Comparison of ENCODE assay signal across 22 cellular contexts in the genomic region with DNA sequence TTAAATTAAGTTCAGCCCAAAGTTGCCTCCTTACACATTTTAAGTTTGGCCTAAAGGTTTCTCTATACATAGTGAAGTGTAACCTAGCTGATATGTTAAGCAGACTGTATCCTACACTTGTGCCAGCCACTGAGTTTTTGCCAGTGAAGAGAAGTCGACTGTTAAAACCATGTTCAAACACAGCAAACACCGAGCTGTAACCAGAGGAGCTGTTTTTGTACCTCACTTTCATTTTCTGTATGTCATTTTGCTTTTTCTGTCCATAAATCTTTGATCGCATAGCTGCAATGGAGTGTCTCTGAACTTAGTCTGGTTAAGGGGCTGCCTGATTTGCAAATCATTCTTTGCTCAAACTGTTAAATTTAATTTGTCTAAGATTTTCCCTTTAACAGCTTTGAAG.
DNase-seq lines count a peak whose midpoint lies in the region; ATAC-seq, FAIRE-seq and TF ChIP-seq lines count a peak whose summit lies in the region.
"Had no signal": no experiment of that assay in that cellular context is flagged by ENCODE, and none has a peak within 500 bp of the region (broad histone marks: within the 10 kb centered on the region; RNA-seq: fewer than 3 reads in every experiment).

No MANE protein-coding gene starts in this region.

- POLR2A ChIA-PET in SK-N-SH (lab: Yijun Ruan, JAX), result no interaction called here

- no peaks in the 10 kb centered on the region for H3K9me3 ChIP-seq in SK-N-SH

- TF ChIP-seq RAD21 in SK-N-SH (IDR thresholded peaks at IDR 0.05; ENCODE audit: low read length), result no peak

- peak; percentile 56 for ATAC-seq in GM19035 (IDR thresholded peaks at IDR 0.05; ENCODE audit: unreplicated experiment)
- peak; percentile 64 for ATAC-seq in HG03045 (IDR thresholded peaks at IDR 0.05; ENCODE audit: unreplicated experiment)
- no peak for ATAC-seq in GM21367 (IDR thresholded peaks at IDR 0.05; ENCODE audit: unreplicated experiment)
- ATAC-seq in HG02852 (IDR thresholded peaks at IDR 0.05; ENCODE audit: unreplicated experiment), result no peak
- ATAC-seq: A549; GM23338; stimulated activated effector memory CD8-positive, alpha-beta T cell treated with anti-CD3 and anti-CD28 coated beads, Interleukin-12 subunit alpha, Interleukin-12 subunit beta, amount 100 ng/mL, for 72 hours had no signal

- H3K4me2 ChIP-seq in SK-N-SH, result no peak overlapping the region; the same call in 1 of the 2 replicates
- H3K4me2 ChIP-seq: A549, GM23338 had no signal

- H3K36me3 ChIP-seq in ACC112 (ENCODE audit: insufficient read depth, low read length) (no peaks in the 10 kb centered on the region), SK-N-SH (replicated peaks in 1 of 2; ENCODE audit: control insufficient read depth in 1 of 2, insufficient read depth in 2 of 2, low read length in 1 of 2) (no peaks in the 10 kb centered on the region)

- CTCF ChIA-PET in SK-N-SH (lab: Yijun Ruan, JAX), result no interaction called here

- H3K4me1 ChIP-seq in ACC112 (ENCODE audit: control insufficient read depth, insufficient read depth, low read length, unreplicated experiment), result no peaks in the 10 kb centered on the region
- H3K4me1 ChIP-seq in SK-N-SH (ENCODE audit: control insufficient read depth in 1 of 2, insufficient read depth in 2 of 2, low read depth in 1 of 2, low read length in 1 of 2), result no peaks in the 10 kb centered on the region
- H3K4me1 ChIP-seq: A549 had no signal

- no peak overlapping the region for H3K9ac ChIP-seq in SK-N-SH

- no peaks in the 10 kb centered on the region for H4K20me1 ChIP-seq in SK-N-SH (ENCODE audit: insufficient read depth)

- intact Hi-C loops in lower leg skin (cut with DNase I; ENCODE audit: low total_unique reads), result no loop called here

- TF ChIP-seq CTCF in SK-N-SH (IDR thresholded peaks at IDR 0.05), result no peak
- TF ChIP-seq CTCF in lower leg skin (IDR thresholded peaks at IDR 0.05), result no peak

- H3K27me3 ChIP-seq in ACC112 (ENCODE audit: insufficient read depth, low read length), result no peaks in the 10 kb centered on the region
- no peaks in the 10 kb centered on the region for H3K27me3 ChIP-seq in SK-N-SH (ENCODE audit: insufficient read depth)

- H3K9me2 ChIP-seq in SK-N-SH, result no peaks in the 10 kb centered on the region

- no peaks in the 10 kb centered on the region for H3K79me2 ChIP-seq in ACC112 (ENCODE audit: control insufficient read depth, insufficient read depth, low read length, unreplicated experiment)
- no peaks in the 10 kb centered on the region for H3K79me2 ChIP-seq in SK-N-SH (ENCODE audit: insufficient read depth)

- no peak for FAIRE-seq in RCC 7860 (lab: Jason Lieb, UNC)
- FAIRE-seq: A549 had no signal

- TF ChIP-seq POLR2A in lower leg skin (IDR thresholded peaks at IDR 0.05), result no peak

- DNase-seq in SK-N-SH, result no peak
- no peak for DNase-seq in RCC 7860 (ENCODE audit: low spot score)
- DNase-seq in lower leg skin (ENCODE audit: low spot score in 2 of 2), result no peak
- DNase-seq: activated naive CD8-positive, alpha-beta T cell treated with anti-CD3 and anti-CD28 coated beads for 36 hours; activated T-cell treated with anti-CD3 and anti-CD28 coated beads, Interleukin-2, amount 50 U/mL, for 48 hours; caudate nucleus; effector memory CD4-positive, alpha-beta T cell; hypothalamus; Karpas-422; NCI-H146; NCI-H345; posterior cingulate gyrus; trophoblast cell had no signal

- H2AFZ ChIP-seq in ACC112 (ENCODE audit: low read length, unreplicated experiment), result peak overlapping the region; percentile 53
- H2AFZ ChIP-seq in SK-N-SH (ENCODE audit: low read depth), result 0 out of 2 replicates have a peak overlapping the region, but pooled peaks have one; percentile 27
- H2AFZ ChIP-seq: GM23338 had no signal

- H3K4me3 ChIP-seq in ACC112 (ENCODE audit: low read depth, low read length) (peak overlapping the region; percentile 2; the same call in 1 of the 2 replicates), SK-N-SH (ENCODE audit: low read depth in 2 of 2, low read length in 1 of 2) (no peak overlapping the region), lower leg skin (ENCODE audit: low read depth, poor library complexity, severe bottlenecking) (no peak overlapping the region)
- H3K4me3 ChIP-seq: A549, GM23338, skin epidermis had no signal

- no peak for TF ChIP-seq EP300 in SK-N-SH (IDR thresholded peaks at IDR 0.05; ENCODE audit: borderline replicate concordance in 1 of 2, low read depth in 1 of 2, low read length in 1 of 2)

- H3F3A ChIP-seq in SK-N-SH (replicated peaks; ENCODE audit: insufficient read depth), result no peaks in the 10 kb centered on the region

- WGBS in SK-N-SH (ENCODE audit: low lambda C conversion rate), result 41% methylated on average over 3 of the region's 3 CpGs
- 34 to 35% methylated on average over 3 of the region's 3 CpGs for WGBS in lower leg skin, 2 donors

- no peak overlapping the region for H3K27ac ChIP-seq in ACC112 (ENCODE audit: low read depth, low read length)
- H3K27ac ChIP-seq in SK-N-SH (ENCODE audit: low read depth in 2 of 2, low read length in 1 of 2), result no peak overlapping the region
- H3K27ac ChIP-seq: A549, skin epidermis had no signal

TF ChIP-seq in SK-N-SH, 30 proteins besides CTCF, POLR2A, EP300 and RAD21:
- TF ChIP-seq, protein P1, sequence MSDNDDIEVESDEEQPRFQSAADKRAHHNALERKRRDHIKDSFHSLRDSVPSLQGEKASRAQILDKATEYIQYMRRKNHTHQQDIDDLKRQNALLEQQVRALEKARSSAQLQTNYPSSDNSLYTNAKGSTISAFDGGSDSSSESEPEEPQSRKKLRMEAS (IDR thresholded peaks at IDR 0.05; ENCODE audit: low read depth), result no peak
- no peak for TF ChIP-seq YY1 (IDR thresholded peaks at IDR 0.05; ENCODE audit: low read depth)
- TF ChIP-seq TCF12 (IDR thresholded peaks at IDR 0.05), result no peak
- no peak for TF ChIP-seq RCOR1 (IDR thresholded peaks at IDR 0.05; ENCODE audit: low read length)
- TF ChIP-seq SMC3 (IDR thresholded peaks at IDR 0.05; ENCODE audit: low read depth, low read length), result no peak
- no peak for TF ChIP-seq GABPA (IDR thresholded peaks at IDR 0.05; ENCODE audit: low read depth)
- no peak for TF ChIP-seq RFX5 (IDR thresholded peaks at IDR 0.05; ENCODE audit: low read length)
- TF ChIP-seq IRF3 (IDR thresholded peaks at IDR 0.05; ENCODE audit: low read depth, low read length), result no peak
- no peak for TF ChIP-seq SIN3A (IDR thresholded peaks at IDR 0.05; ENCODE audit: borderline replicate concordance, low read depth, low read length)
- no peak for TF ChIP-seq FOXJ3 (CRISPR knock-in tag; IDR thresholded peaks at IDR 0.05)
- TF ChIP-seq TEAD4 (IDR thresholded peaks at IDR 0.05; ENCODE audit: borderline replicate concordance, insufficient read depth), result no peak
- TF ChIP-seq NRF1 (IDR thresholded peaks at IDR 0.05; ENCODE audit: low read depth, low read length), result no peak
- no peak for TF ChIP-seq JUND (IDR thresholded peaks at IDR 0.05)
- TF ChIP-seq, protein P2, sequence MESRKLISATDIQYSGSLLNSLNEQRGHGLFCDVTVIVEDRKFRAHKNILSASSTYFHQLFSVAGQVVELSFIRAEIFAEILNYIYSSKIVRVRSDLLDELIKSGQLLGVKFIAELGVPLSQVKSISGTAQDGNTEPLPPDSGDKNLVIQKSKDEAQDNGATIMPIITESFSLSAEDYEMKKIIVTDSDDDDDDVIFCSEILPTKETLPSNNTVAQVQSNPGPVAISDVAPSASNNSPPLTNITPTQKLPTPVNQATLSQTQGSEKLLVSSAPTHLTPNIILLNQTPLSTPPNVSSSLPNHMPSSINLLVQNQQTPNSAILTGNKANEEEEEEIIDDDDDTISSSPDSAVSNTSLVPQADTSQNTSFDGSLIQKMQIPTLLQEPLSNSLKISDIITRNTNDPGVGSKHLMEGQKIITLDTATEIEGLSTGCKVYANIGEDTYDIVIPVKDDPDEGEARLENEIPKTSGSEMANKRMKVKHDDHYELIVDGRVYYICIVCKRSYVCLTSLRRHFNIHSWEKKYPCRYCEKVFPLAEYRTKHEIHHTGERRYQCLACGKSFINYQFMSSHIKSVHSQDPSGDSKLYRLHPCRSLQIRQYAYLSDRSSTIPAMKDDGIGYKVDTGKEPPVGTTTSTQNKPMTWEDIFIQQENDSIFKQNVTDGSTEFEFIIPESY (IDR thresholded peaks at IDR 0.05; ENCODE audit: borderline replicate concordance, low read depth), result no peak
- TF ChIP-seq MEF2A (IDR thresholded peaks at IDR 0.05; ENCODE audit: borderline replicate concordance, low read depth), result no peak
- TF ChIP-seq RXRA (IDR thresholded peaks at IDR 0.05; ENCODE audit: borderline replicate concordance, low read depth), result no peak
- no peak for TF ChIP-seq EZH2phosphoT487 (IDR thresholded peaks at IDR 0.05; ENCODE audit: borderline replicate concordance, low read depth)

Comparison
In these comparisons a context has a peak if more than half of its experiments do, and no peak if none do; other contexts are left out.
1. ATAC-seq: peak in GM19035 (single experiment) and HG03045 (single experiment); none in GM21367 (single experiment) and HG02852 (single experiment).